In genomic region chr12:15225819-15226218, GRCh38 we compare ENCODE assay signal across 13 cellular contexts. TPM values are rescaled to one million over a fixed set of nuclear protein-coding genes. Genes with fewer than 3 reads are reported as not detected.
DNase-seq lines count a peak whose midpoint lies in the region; ATAC-seq and TF ChIP-seq lines count a peak whose summit lies in the region.
"Not testable (repeated sequence)": the region's sequence is repeated elsewhere in the genome, so short reads cannot be mapped to it uniquely, and the experiment has no call there.
"Had no signal": no experiment of that assay in that cellular context is flagged by ENCODE, and none has a peak within 500 bp of the region (broad histone marks: within the 10 kb centered on the region; RNA-seq: fewer than 3 reads in every experiment).

No MANE protein-coding gene starts in this region.

- WGBS in liver = 63% methylated on average over 3 of the region's 3 CpGs

- not testable (repeated sequence) for H3K9ac ChIP-seq in liver (ENCODE audit: low read depth in 1 of 2, low read length in 2 of 2)

- ATAC-seq in GM19023 (IDR thresholded peaks at IDR 0.05; ENCODE audit: unreplicated experiment) = peak; percentile 48
- peak; percentile 60 for ATAC-seq in GM21447 (IDR thresholded peaks at IDR 0.05; ENCODE audit: unreplicated experiment)
- ATAC-seq in HG02759 (IDR thresholded peaks at IDR 0.05; ENCODE audit: unreplicated experiment) = peak; percentile 50
- ATAC-seq in HG03354 (IDR thresholded peaks at IDR 0.05; ENCODE audit: poor library complexity, severe bottlenecking, unreplicated experiment) = peak; percentile 77

- not testable (repeated sequence) for H3K27ac ChIP-seq in liver (ENCODE audit: low read depth in 1 of 2, low read length in 2 of 2)

- H3K4me3 ChIP-seq in liver (ENCODE audit: low read depth in 1 of 3, low read length in 3 of 3) = not testable (repeated sequence)

- not testable (repeated sequence) for H3K36me3 ChIP-seq in liver (ENCODE audit: control insufficient read depth in 4 of 4, insufficient read depth in 3 of 4, low read depth in 1 of 4, low read length in 3 of 4)

- not testable (repeated sequence) for H3K27me3 ChIP-seq in liver (ENCODE audit: control insufficient read depth in 4 of 4, insufficient read depth in 4 of 4, low read length in 3 of 4)

- TF ChIP-seq CTCF in liver (IDR thresholded peaks at IDR 0.05; ENCODE audit: low read depth, low read length, missing input control) = not testable (repeated sequence)

- DNase-seq in ELF-1 (ENCODE audit: low read depth, low spot score) (peak; percentile 9), LHCN-M2 (ENCODE audit: low read depth) (peak; percentile 84), amniotic epithelial cell (ENCODE audit: low read depth) (peak; percentile 83)

- not testable (repeated sequence) for H3K4me1 ChIP-seq in liver (ENCODE audit: control insufficient read depth in 4 of 4, insufficient read depth in 4 of 4, low read length in 3 of 4)

- not testable (repeated sequence) for TF ChIP-seq RAD21 in liver (IDR thresholded peaks at IDR 0.05)

- H3K9me3 ChIP-seq in liver (ENCODE audit: control insufficient read depth in 4 of 4, low read length in 3 of 4) = not testable (repeated sequence)

TF ChIP-seq in liver, 16 proteins besides CTCF, POLR2A, EP300 and RAD21:
- TF ChIP-seq NR2F2 (IDR thresholded peaks at IDR 0.05) = peak; percentile 71

RNA-seq across cellular contexts. Expression of gene RERG, which starts 4.6 kb away (rescaled TPM):
- 3.0 and 5.3 TPM in 2 replicates for total RNA-seq in LHCN-M2 (2014; rRNA removed)
- 0.84 TPM for polyA plus RNA-seq in LHCN-M2 (2012)
- total RNA-seq in liver = 1 to 10 TPM; 1.0 to 1.4 TPM
- 1 to 10 TPM; 1.0 to 1.2 TPM for polyA plus RNA-seq in liver
- total RNA-seq: activated CD4-positive, alpha-beta memory T cell treated with anti-CD3 and anti-CD28 coated beads for 36 hours; activated naive CD8-positive, alpha-beta T cell treated with anti-CD3 and anti-CD28 coated beads for 36 hours; foreskin keratinocyte; GM23248; natural killer cell treated with Interleukin-12 subunit alpha and Interleukin-12 subunit beta and Interleukin-15 and Interleukin-18, amount 100 ng/mL, for 72 hours had no signal
- polyA plus RNA-seq: foreskin keratinocyte, GM23248 had no signal

Comparison
In these comparisons a context has a peak if more than half of its experiments do, and no peak if none do; other contexts are left out.
1. DNase-seq: peak in every context shown above with its lines; median percentile 84 in LHCN-M2; 83 in amniotic epithelial cell; 9 in ELF-1.